Comparison of ENCODE assay signal across 8 cellular contexts in the genomic region with DNA sequence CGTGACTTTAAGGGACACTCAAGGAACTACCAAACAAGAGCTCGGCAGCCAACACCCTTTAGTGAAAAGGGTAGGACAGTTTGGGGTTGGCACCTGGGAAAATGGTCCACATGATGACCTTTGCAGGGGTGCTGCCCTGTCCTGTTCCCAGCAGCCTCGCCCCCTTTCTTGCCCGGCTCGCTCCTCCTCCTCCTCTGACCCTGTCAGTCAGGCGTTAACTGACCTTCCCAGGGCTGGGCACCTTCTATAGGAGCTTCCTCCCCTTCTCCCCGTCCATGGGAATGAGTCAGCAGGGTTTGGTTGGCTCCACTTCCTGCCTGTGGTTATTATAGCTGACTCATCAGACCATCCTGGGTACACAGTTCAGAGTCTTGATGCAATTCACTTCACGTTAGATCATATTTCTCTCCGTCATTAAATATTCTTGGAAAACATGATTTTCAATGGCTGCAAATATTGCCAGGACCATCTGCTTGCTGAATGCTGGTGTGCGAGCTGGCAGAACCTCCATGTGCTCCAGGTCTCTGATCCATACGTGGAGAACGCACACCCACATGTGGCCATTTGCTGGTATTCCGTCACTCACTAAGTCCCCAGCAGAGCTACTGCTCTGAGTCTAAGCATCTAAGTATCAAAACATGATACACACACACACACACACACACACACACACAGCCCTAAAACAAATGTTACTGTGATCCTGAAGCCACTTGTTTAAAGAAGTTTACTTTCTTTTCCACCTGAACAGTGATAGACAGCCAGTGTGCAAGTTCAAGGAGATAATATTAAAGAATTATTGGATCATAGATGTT.
DNase-seq lines count a peak whose midpoint lies in the region; ATAC-seq and TF ChIP-seq lines count a peak whose summit lies in the region.

No MANE protein-coding gene starts in this region.

- H3K36me3 ChIP-seq in BJ (ENCODE audit: control insufficient read depth, insufficient read depth, low read length), result no peaks in the 10 kb centered on the region
- H3K36me3 ChIP-seq in naive thymus-derived CD4-positive, alpha-beta T cell (ENCODE audit: control insufficient read depth in 2 of 3, insufficient read depth in 3 of 3, low read length in 3 of 3), result no peaks in the 10 kb centered on the region

- H3K27ac Mint-ChIP-seq in activated CD4-positive, alpha-beta memory T cell treated with anti-CD3 and anti-CD28 coated beads, Interleukin-2, amount 10 ng/mL, durations not matched to agents 7 days and 5 days, result peak overlapping the region; percentile 83
- peak overlapping the region in 2 of 9 donors; percentile 30 to 92 for H3K27ac Mint-ChIP-seq in naive thymus-derived CD4-positive, alpha-beta T cell

- peaks cover 13% of the 10 kb centered on the region for H3K27me3 Mint-ChIP-seq in activated CD4-positive, alpha-beta memory T cell treated with anti-CD3 and anti-CD28 coated beads, Interleukin-2, amount 10 ng/mL, durations not matched to agents 7 days and 5 days
- peaks cover 0 to 12% (median 9%) of the 10 kb centered on the region in 5 donors for H3K27me3 Mint-ChIP-seq in naive thymus-derived CD4-positive, alpha-beta T cell

- ATAC-seq in naive thymus-derived CD4-positive, alpha-beta T cell, result peak; percentile 92
- no peak for ATAC-seq in HG03025 (IDR thresholded peaks at IDR 0.05; ENCODE audit: low FRiP score, unreplicated experiment)

- H3K4me3 ChIP-seq in BJ (ENCODE audit: low read depth, low read length), result no peak overlapping the region
- no peak overlapping the region for H3K4me3 ChIP-seq in naive thymus-derived CD4-positive, alpha-beta T cell (ENCODE audit: low read length)

- peaks cover 7% of the 10 kb centered on the region for H3K9me3 Mint-ChIP-seq in activated CD4-positive, alpha-beta memory T cell treated with anti-CD3 and anti-CD28 coated beads, Interleukin-2, amount 10 ng/mL, durations not matched to agents 7 days and 5 days
- H3K9me3 Mint-ChIP-seq in naive thymus-derived CD4-positive, alpha-beta T cell, result peaks cover 0 to 7% (median 3%) of the 10 kb centered on the region in 11 donors

- POLR2A ChIA-PET in BJ (lab: Charles Lee), result no interaction called here
- POLR2A ChIA-PET in activated CD4-positive, alpha-beta memory T cell treated with anti-CD3 and anti-CD28 coated beads, Interleukin-2, amount 10 ng/mL, durations not matched to agents 7 days and 5 days (lab: Charles Lee), result interaction anchor here (0.9 to 2.4 kb wide), 6 partner anchors 10 to 582 kb away, joined by 3 to 17 read pairs (median 4); no protein-coding TSS in a partner anchor
- POLR2A ChIA-PET in naive thymus-derived CD4-positive, alpha-beta T cell (lab: Charles Lee), result no interaction called here

- H3K4me3 Mint-ChIP-seq in activated CD4-positive, alpha-beta memory T cell treated with anti-CD3 and anti-CD28 coated beads, Interleukin-2, amount 10 ng/mL, durations not matched to agents 7 days and 5 days, result peak overlapping the region; percentile 66
- peak overlapping the region in 1 of 10 donors; percentile 84 for H3K4me3 Mint-ChIP-seq in naive thymus-derived CD4-positive, alpha-beta T cell

- intact Hi-C loops in naive thymus-derived CD4-positive, alpha-beta T cell (cut with micrococcal nuclease), result no loop called here

- H3K9me3 ChIP-seq in naive thymus-derived CD4-positive, alpha-beta T cell (ENCODE audit: control insufficient read depth in 2 of 3, low read length in 3 of 3), result no peaks in the 10 kb centered on the region

- CTCF ChIA-PET in BJ (lab: Yijun Ruan, JAX), result interaction anchor here (0.7 to 2.3 kb wide), 6 partner anchors 10 to 582 kb away, joined by 3 to 10 read pairs (median 4); no protein-coding TSS in a partner anchor
- CTCF ChIA-PET in activated CD4-positive, alpha-beta memory T cell treated with anti-CD3 and anti-CD28 coated beads, Interleukin-2, amount 10 ng/mL, durations not matched to agents 7 days and 5 days (lab: Charles Lee), result interaction anchor here (0.5 to 4.4 kb wide), 10 partner anchors 8 to 178 kb away, joined by 3 to 16 read pairs (median 4); no protein-coding TSS in a partner anchor
- CTCF ChIA-PET in naive thymus-derived CD4-positive, alpha-beta T cell (lab: Charles Lee), result interaction anchor here (0.6 kb wide), 1 partner anchor 630 kb away, joined by 3 read pairs; no protein-coding TSS in a partner anchor

- H3K36me3 Mint-ChIP-seq in activated CD4-positive, alpha-beta memory T cell treated with anti-CD3 and anti-CD28 coated beads, Interleukin-2, amount 10 ng/mL, durations not matched to agents 7 days and 5 days (ENCODE audit: low read depth), result peaks cover 14% of the 10 kb centered on the region
- peaks cover 0 to 12% (median 0%) of the 10 kb centered on the region in 5 donors for H3K36me3 Mint-ChIP-seq in naive thymus-derived CD4-positive, alpha-beta T cell

- no peaks in the 10 kb centered on the region for H3K27me3 ChIP-seq in BJ (ENCODE audit: control insufficient read depth, insufficient read depth, low read length)
- H3K27me3 ChIP-seq in naive thymus-derived CD4-positive, alpha-beta T cell (ENCODE audit: control insufficient read depth in 2 of 2, insufficient read depth in 2 of 2, low read length in 2 of 2), result no peaks in the 10 kb centered on the region

- H3K4me1 ChIP-seq in naive thymus-derived CD4-positive, alpha-beta T cell (ENCODE audit: control insufficient read depth in 2 of 2, insufficient read depth in 2 of 2, low read length in 2 of 2), result peaks cover 0 to 8% of the 10 kb centered on the region in 2 donors

- DNase-seq in BJ (ENCODE audit: low read depth) (peak; percentile 90), HCEC 1CT (peak; percentile 99), NCI-H774 (lab: John Stamatoyannopoulos, UW) (peak; percentile 39), epidermal melanocyte (ENCODE audit: insufficient read length, low spot score) (peak; percentile 88), superior temporal gyrus (ENCODE audit: extremely low spot score) (peak; percentile 51)
- peak; percentile 83 for DNase-seq in activated CD4-positive, alpha-beta memory T cell treated with anti-CD3 and anti-CD28 coated beads, Interleukin-2, amount 10 ng/mL, durations not matched to agents 7 days and 5 days
- peak in 1 of 9 donors; percentile 73 for DNase-seq in naive thymus-derived CD4-positive, alpha-beta T cell

- H3K27ac ChIP-seq in naive thymus-derived CD4-positive, alpha-beta T cell (ENCODE audit: low read depth, low read length), result no peak overlapping the region

- peaks cover 50% of the 10 kb centered on the region for H3K4me1 Mint-ChIP-seq in activated CD4-positive, alpha-beta memory T cell treated with anti-CD3 and anti-CD28 coated beads, Interleukin-2, amount 10 ng/mL, durations not matched to agents 7 days and 5 days
- peaks cover 5 to 50% (median 6%) of the 10 kb centered on the region in 7 donors for H3K4me1 Mint-ChIP-seq in naive thymus-derived CD4-positive, alpha-beta T cell

- peak; percentile 47 for TF ChIP-seq CTCF in BJ (IDR thresholded peaks at IDR 0.05; ENCODE audit: insufficient read depth, low read depth, low read length)
